20 cellular contexts compared by ENCODE assay signal in genomic region chr7:151657173-151657572, GRCh38.
"Had no signal": no experiment of that assay in that cellular context is flagged by ENCODE, and none has a peak within 500 bp of the region (broad histone marks: within the 10 kb centered on the region; RNA-seq: fewer than 3 reads in every experiment).

No MANE protein-coding gene starts in this region.

- DNase-seq: activated CD4-positive, alpha-beta T cell treated with anti-CD3 and anti-CD28 coated beads for 1 hour; activated CD4-positive, alpha-beta T cell treated with anti-CD3 and anti-CD28 coated beads, Interleukin-2, amount 50 U/mL, for 1 hour; activated CD8-positive, alpha-beta T cell treated with anti-CD3 and anti-CD28 coated beads, Interleukin-2, amount 10 ng/mL, durations not matched to agents 7 days and 5 days; activated gamma-delta T cell treated with Interleukin-2 at 50 U/mL for 16 hours; anterior cingulate cortex; central memory CD4-positive, alpha-beta T cell; effector memory CD4-positive, alpha-beta T cell; foreskin melanocyte; islet precursor cell; left colon; naive thymus-derived CD4-positive, alpha-beta T cell; posterior cingulate gyrus; stimulated activated CD4-positive, alpha-beta T cell treated with anti-CD3 and anti-CD28 coated beads, Interleukin-4, amount 100 ng/mL, for 24 hours; stimulated activated naive CD8-positive, alpha-beta T cell treated with anti-CD3 and anti-CD28 coated beads, Interleukin-15, Interleukin-2, amounts not matched to agents 100 U/mL and 50 U/mL, for 24 hours; T-helper 1 cell; thyroid gland had no signal

- H3K36me3 ChIP-seq: neural progenitor cell, thyroid gland had no signal

- H3K4me1 ChIP-seq: neural progenitor cell had no signal

- ATAC-seq: activated CD8-positive, alpha-beta T cell treated with anti-CD3 and anti-CD28 coated beads, Interleukin-2, amount 10 ng/mL, durations not matched to agents 7 days and 5 days; esophagus mucosa; left colon; naive thymus-derived CD4-positive, alpha-beta T cell; stimulated activated naive CD8-positive, alpha-beta T cell treated with anti-CD3 and anti-CD28 coated beads, Interleukin-15, Interleukin-2, amounts not matched to agents 100 U/mL and 50 U/mL, for 24 hours had no signal

- H3K27ac ChIP-seq: neural progenitor cell, thyroid gland had no signal

- H3K9ac ChIP-seq: neural progenitor cell had no signal

- H3K27me3 ChIP-seq: neural progenitor cell, thyroid gland had no signal

- FAIRE-seq: TTC549 had no signal

- H3K4me3 ChIP-seq: lung, neural progenitor cell, thyroid gland had no signal

- H3K4me2 ChIP-seq: neural progenitor cell had no signal

- H3K9me3 ChIP-seq: thyroid gland had no signal

- H2AFZ ChIP-seq: neural progenitor cell had no signal
